ENCODE assay signal across 8 cellular contexts in genomic region chr6:21935561-21936028, GRCh38.
DNase-seq lines count a peak whose midpoint lies in the region; ATAC-seq and TF ChIP-seq lines count a peak whose summit lies in the region.

No MANE protein-coding gene starts in this region.

- ATAC-seq in HG02885 (IDR thresholded peaks at IDR 0.05; ENCODE audit: poor library complexity, unreplicated experiment) (peak; percentile 62), SK-N-SH treated with all-trans-retinoic acid at 6 μM for 48 hours (peak; percentile 44), HG03571 (IDR thresholded peaks at IDR 0.05; ENCODE audit: unreplicated experiment) (no peak), HG02588 (IDR thresholded peaks at IDR 0.05; ENCODE audit: unreplicated experiment) (no peak)

- peak; percentile 27 for DNase-seq in NOMO-1 treated with DMSO at 0.1 percent for 48 hours (lab: John Stamatoyannopoulos, UW; ENCODE audit: unreplicated experiment)
- DNase-seq in NOMO-1 treated with dmso at 0.1 percent for 144 hours (lab: John Stamatoyannopoulos, UW; ENCODE audit: unreplicated experiment) = no peak
- peak; percentile 10 for DNase-seq in hepatic stellate cell (ENCODE audit: low spot score)
- no peak for DNase-seq in activated effector memory CD4-positive, alpha-beta T cell treated with anti-CD3 and anti-CD28 coated beads, Interleukin-2, amount 50 U/mL, for 16 hours

TF ChIP-seq in SK-N-SH treated with all-trans-retinoic acid at 6 μM for 48 hours, 23 proteins besides CTCF, POLR2A, EP300 and RAD21:
- TF ChIP-seq ZFP30 (CRISPR knock-in tag; IDR thresholded peaks at IDR 0.05) = no peak
- no peak for TF ChIP-seq ZNF565 (CRISPR knock-in tag; conservative IDR thresholded peaks at IDR 0.05; ENCODE audit: low read depth)
- TF ChIP-seq PATZ1 (CRISPR knock-in tag; IDR thresholded peaks at IDR 0.05; ENCODE audit: borderline replicate concordance) = no peak
- no peak for TF ChIP-seq ESRRG (CRISPR knock-in tag; IDR thresholded peaks at IDR 0.05)
- TF ChIP-seq ZNF70 (CRISPR knock-in tag; IDR thresholded peaks at IDR 0.05) = no peak
- TF ChIP-seq CSRNP3 (CRISPR knock-in tag; IDR thresholded peaks at IDR 0.05) = no peak
- no peak for TF ChIP-seq TOX (CRISPR knock-in tag; IDR thresholded peaks at IDR 0.05; ENCODE audit: borderline replicate concordance)
- no peak for TF ChIP-seq GLIS3 (CRISPR knock-in tag; IDR thresholded peaks at IDR 0.05)
- no peak for TF ChIP-seq ZC3H10 (CRISPR knock-in tag; IDR thresholded peaks at IDR 0.05)
- no peak for TF ChIP-seq ISL1 (CRISPR knock-in tag; IDR thresholded peaks at IDR 0.05)
- no peak for TF ChIP-seq PPARA (CRISPR knock-in tag; IDR thresholded peaks at IDR 0.05; ENCODE audit: borderline replicate concordance)
- TF ChIP-seq POU6F1 (CRISPR knock-in tag; IDR thresholded peaks at IDR 0.05; ENCODE audit: borderline replicate concordance, low read depth) = no peak
- TF ChIP-seq CREB5 (CRISPR knock-in tag; IDR thresholded peaks at IDR 0.05; ENCODE audit: low read depth) = no peak
- TF ChIP-seq ARNTL (CRISPR knock-in tag; IDR thresholded peaks at IDR 0.05; ENCODE audit: borderline replicate concordance, low read depth) = no peak
- TF ChIP-seq OSR1 (CRISPR knock-in tag; IDR thresholded peaks at IDR 0.05) = no peak

Comparison
In these comparisons a context has a peak if more than half of its experiments do, and no peak if none do; other contexts are left out.
1. DNase-seq: peak in NOMO-1 treated with DMSO at 0.1 percent for 48 hours (single experiment) and hepatic stellate cell (single experiment); none in NOMO-1 treated with dmso at 0.1 percent for 144 hours (single experiment) and activated effector memory CD4-positive, alpha-beta T cell treated with anti-CD3 and anti-CD28 coated beads, Interleukin-2, amount 50 U/mL, for 16 hours (single experiment).
2. ATAC-seq: peak in HG02885 (single experiment) and SK-N-SH treated with all-trans-retinoic acid at 6 μM for 48 hours (single experiment); none in HG03571 (single experiment) and HG02588 (single experiment).